ENCODE assay signal across 10 cellular contexts in the genomic region with DNA sequence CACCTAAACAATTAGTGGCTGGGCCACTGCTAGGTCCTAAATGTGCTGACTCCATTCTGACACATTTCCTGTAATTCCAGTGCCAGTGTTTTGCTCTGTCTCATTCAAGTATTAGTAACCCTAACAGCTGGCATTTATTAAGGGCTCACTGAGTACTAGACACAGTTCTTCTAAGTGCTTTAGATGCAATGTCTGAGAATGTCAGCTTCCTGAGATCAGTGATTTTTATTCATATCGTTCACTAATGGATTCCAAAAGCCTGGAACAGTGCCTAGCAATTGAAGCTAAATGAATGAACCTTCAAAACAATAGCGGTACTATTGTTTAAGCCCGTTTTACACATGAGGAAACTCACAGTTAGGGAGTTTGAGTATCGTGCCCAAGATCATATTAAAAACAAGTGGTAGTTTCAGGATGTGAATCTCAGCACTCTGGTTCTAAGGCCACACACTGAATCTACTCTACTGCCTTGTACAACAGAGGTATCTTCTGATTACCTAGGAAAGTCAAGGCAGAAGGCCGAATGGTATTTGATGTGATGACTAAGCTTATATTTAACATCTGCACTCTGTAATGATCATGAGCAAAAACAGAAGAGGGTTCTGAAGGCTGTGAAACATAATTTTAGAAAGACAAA.
DNase-seq lines count a peak whose midpoint lies in the region; ATAC-seq, FAIRE-seq and TF ChIP-seq lines count a peak whose summit lies in the region.
"Had no signal": no experiment of that assay in that cellular context is flagged by ENCODE, and none has a peak within 500 bp of the region (broad histone marks: within the 10 kb centered on the region; RNA-seq: fewer than 3 reads in every experiment).

No MANE protein-coding gene starts in this region.

- in situ Hi-C loops in K562 (cut with MboI): no loop called here

- no peak overlapping the region for H3K9ac ChIP-seq in K562 (ENCODE audit: insufficient read depth in 1 of 2, low read depth in 2 of 2, low read length in 2 of 2)
- H3K9ac ChIP-seq in keratinocyte (ENCODE audit: control insufficient read depth, extremely low read depth, insufficient read depth, low read length): no peak overlapping the region
- H3K9ac ChIP-seq: BLaER1 had no signal

- H3K79me2 ChIP-seq in K562 (ENCODE audit: control insufficient read depth, insufficient read depth, low read length) (no peaks in the 10 kb centered on the region), keratinocyte (ENCODE audit: control insufficient read depth, insufficient read depth, low read length) (no peaks in the 10 kb centered on the region)

- no peaks in the 10 kb centered on the region for H3K9me3 Mint-ChIP-seq in Caco-2 (ENCODE audit: unreplicated experiment)

- H3K9me1 ChIP-seq in K562 (ENCODE audit: control insufficient read depth, insufficient read depth, low read length): no peaks in the 10 kb centered on the region
- no peaks in the 10 kb centered on the region for H3K9me1 ChIP-seq in keratinocyte (ENCODE audit: control insufficient read depth, extremely low read depth, insufficient read depth, low read length)

- peak in 1 of 5 donors; percentile 7 for DNase-seq in heart left ventricle
- DNase-seq in cardiac septum (ENCODE audit: low spot score): no peak
- DNase-seq in K562 (ENCODE audit: extremely low read depth in 1 of 4, low spot score in 3 of 4): no peak
- no peak for DNase-seq in keratinocyte (ENCODE audit: low read depth, low spot score)
- DNase-seq in NCI-H146 treated with DMSO at 0.1 percent for 48 hours (lab: John Stamatoyannopoulos, UW; ENCODE audit: unreplicated experiment): no peak
- DNase-seq in Caco-2: no peak
- no peak for DNase-seq in LoVo (ENCODE audit: low spot score)
- DNase-seq: activated CD8-positive, alpha-beta memory T cell treated with anti-CD3 and anti-CD28 coated beads for 24 hours had no signal

- TF ChIP-seq CTCF in heart left ventricle (IDR thresholded peaks at IDR 0.05): no peak
- TF ChIP-seq CTCF in K562 (IDR thresholded peaks at IDR 0.05 in 2 of 3, conservative IDR thresholded peaks at IDR 0.05 in 1 of 3; ENCODE audit: insufficient read depth in 2 of 3, low read depth in 1 of 3, low read length in 3 of 3): no peak
- no peak for TF ChIP-seq CTCF in keratinocyte (optimal IDR thresholded peaks at IDR 0.05 in 1 of 3, IDR thresholded peaks at IDR 0.05 in 1 of 3, conservative IDR thresholded peaks at IDR 0.05 in 1 of 3; ENCODE audit: extremely low read depth in 1 of 3, insufficient read depth in 2 of 3, low read length in 3 of 3)
- TF ChIP-seq CTCF in Caco-2 (IDR thresholded peaks at IDR 0.05; ENCODE audit: insufficient read depth in 1 of 2, low read depth in 1 of 2, low read length in 1 of 2, severe bottlenecking in 1 of 2, unreplicated experiment in 1 of 2): no peak

- no peak for TF ChIP-seq POLR2A in heart left ventricle (IDR thresholded peaks at IDR 0.05)
- no peak for TF ChIP-seq POLR2A in K562 (conservative IDR thresholded peaks at IDR 0.05)

- no peak for TF ChIP-seq EP300 in K562 (IDR thresholded peaks at IDR 0.05; ENCODE audit: low read length)

- H3K9me3 ChIP-seq in heart left ventricle: no peaks in the 10 kb centered on the region
- no peaks in the 10 kb centered on the region for H3K9me3 ChIP-seq in K562 (replicated peaks; ENCODE audit: control insufficient read depth, insufficient read depth, low read depth, low read length)
- H3K9me3 ChIP-seq in keratinocyte (ENCODE audit: control insufficient read depth, low read depth, low read length): no peaks in the 10 kb centered on the region
- H3K9me3 ChIP-seq in Caco-2: no peaks in the 10 kb centered on the region
- H3K9me3 ChIP-seq: BLaER1 had no signal

- ATAC-seq in heart left ventricle (peak; percentile 61 to 95 (median 90)), K562 (no peak), GM21526 (IDR thresholded peaks at IDR 0.05; ENCODE audit: low FRiP score, unreplicated experiment) (no peak)

- no TSS peak for BruUV-seq in K562 (replicated peaks; lab: Mats Ljungman, UMichigan)
- BruUV-seq in Caco-2 (replicated peaks; lab: Mats Ljungman, UMichigan): no TSS peak

- no peak overlapping the region for H3K4me3 ChIP-seq in heart left ventricle
- no peak overlapping the region for H3K4me3 ChIP-seq in K562
- H3K4me3 ChIP-seq in keratinocyte (ENCODE audit: control insufficient read depth in 2 of 3, extremely low read depth in 1 of 3, insufficient read depth in 2 of 3, low read depth in 1 of 3, low read length in 3 of 3): no peak overlapping the region
- H3K4me3 ChIP-seq in Caco-2 (ENCODE audit: low read depth, low read length): no peak overlapping the region
- H3K4me3 ChIP-seq: BLaER1 had no signal

- no peak for FAIRE-seq in K562 (lab: Jason Lieb, UNC)
- FAIRE-seq in keratinocyte (lab: Jason Lieb, UNC): peak; percentile 83

- WGBS in heart left ventricle, 4 donors: 31 to 42% (median 38%) methylated on average over 5 of the region's 5 CpGs
- 13% methylated on average over 5 of the region's 5 CpGs for WGBS in K562 (ENCODE audit: insufficient coverage, low coverage, missing lambda C conversion rate)

- peak overlapping the region in 5 of 12 donors; percentile 4 to 39 (median 27) for H3K27ac ChIP-seq in heart left ventricle
- no peak overlapping the region for H3K27ac ChIP-seq in K562 (ENCODE audit: extremely low read depth, low read depth, low read length)
- H3K27ac ChIP-seq in keratinocyte (ENCODE audit: control insufficient read depth, insufficient read depth, low read length): no peak overlapping the region
- H3K27ac ChIP-seq: BLaER1 had no signal

- no peak overlapping the region for H2AFZ ChIP-seq in K562 (ENCODE audit: low read depth, low read length)
- H2AFZ ChIP-seq in keratinocyte (ENCODE audit: control insufficient read depth, low read length): no peak overlapping the region

- peaks cover 0 to 18% (median 9%) of the 10 kb centered on the region in 12 donors for H3K4me1 ChIP-seq in heart left ventricle
- no peaks in the 10 kb centered on the region for H3K4me1 ChIP-seq in K562 (replicated peaks in 1 of 2; ENCODE audit: control insufficient read depth in 2 of 2, insufficient read depth in 2 of 2, low read length in 2 of 2)
- peaks cover 9% of the 10 kb centered on the region for H3K4me1 ChIP-seq in keratinocyte (ENCODE audit: control insufficient read depth, extremely low read depth, insufficient read depth, low read length)
- H3K4me1 ChIP-seq in Caco-2: no peaks in the 10 kb centered on the region
- H3K4me1 ChIP-seq: BLaER1 had no signal

- POLR2A ChIA-PET in K562 (lab: Yijun Ruan, JAX): no interaction called here
- POLR2A ChIA-PET in Caco-2 (lab: Charles Lee): no interaction called here

- no peak overlapping the region for H3K27ac Mint-ChIP-seq in Caco-2 (ENCODE audit: unreplicated experiment)

- CTCF ChIA-PET in K562 (lab: Yijun Ruan, JAX; ENCODE audit: low intra/inter-chr PET ratio): no interaction called here
- CTCF ChIA-PET in Caco-2 (lab: Charles Lee): no interaction called here

- no peak overlapping the region for H3K4me3 Mint-ChIP-seq in Caco-2 (ENCODE audit: unreplicated experiment)

- dilution Hi-C loops in keratinocyte (cut with MboI; ENCODE audit: extremely low pct_ligation_motif_present, low sequenced_read_pairs): no loop called here

- no peak overlapping the region for H3K4me2 ChIP-seq in K562 (ENCODE audit: insufficient read depth, low read length)
- peak overlapping the region; percentile 17 for H3K4me2 ChIP-seq in keratinocyte (ENCODE audit: control insufficient read depth, extremely low read depth, insufficient read depth, low read depth, low read length)
- H3K4me2 ChIP-seq: BLaER1 had no signal

- H4K20me1 ChIP-seq in K562 (replicated peaks; ENCODE audit: control insufficient read depth, insufficient read depth, low read length) (no peaks in the 10 kb centered on the region), keratinocyte (ENCODE audit: control insufficient read depth, extremely low read depth, insufficient read depth, low read length) (no peaks in the 10 kb centered on the region)
- H4K20me1 ChIP-seq: BLaER1 had no signal

- H3K27me3 Mint-ChIP-seq in Caco-2 (ENCODE audit: insufficient read depth, unreplicated experiment): no peaks in the 10 kb centered on the region

- H3K36me3 ChIP-seq in heart left ventricle (no peaks in the 10 kb centered on the region), K562 (ENCODE audit: control insufficient read depth, insufficient read depth, low read length) (no peaks in the 10 kb centered on the region), keratinocyte (ENCODE audit: control insufficient read depth in 2 of 2, extremely low read depth in 1 of 2, insufficient read depth in 2 of 2, low read length in 2 of 2) (no peaks in the 10 kb centered on the region), Caco-2 (ENCODE audit: control insufficient read depth, insufficient read depth, low read length) (no peaks in the 10 kb centered on the region)
- H3K36me3 ChIP-seq: BLaER1 had no signal

- TF ChIP-seq RAD21 in K562 (CRISPR knock-in tag; conservative IDR thresholded peaks at IDR 0.05 in 1 of 2, IDR thresholded peaks at IDR 0.05 in 1 of 2): no peak

- H3K36me3 Mint-ChIP-seq in Caco-2 (ENCODE audit: insufficient read depth, unreplicated experiment): no peaks in the 10 kb centered on the region

- H3K4me1 Mint-ChIP-seq in Caco-2 (ENCODE audit: low read depth, unreplicated experiment): no peaks in the 10 kb centered on the region

- H3K27me3 ChIP-seq in heart left ventricle: no peaks in the 10 kb centered on the region
- no peaks in the 10 kb centered on the region for H3K27me3 ChIP-seq in K562 (ENCODE audit: control insufficient read depth in 2 of 2, insufficient read depth in 2 of 2, low read length in 2 of 2)
- H3K27me3 ChIP-seq in keratinocyte (ENCODE audit: control insufficient read depth, extremely low read depth, insufficient read depth, low read length): no peaks in the 10 kb centered on the region
- no peaks in the 10 kb centered on the region for H3K27me3 ChIP-seq in Caco-2 (replicated peaks; ENCODE audit: control insufficient read depth, insufficient read depth, low read length)
- H3K27me3 ChIP-seq: BLaER1 had no signal

- intact Hi-C loops in heart left ventricle (cut with DNase I): no loop called here
- intact Hi-C loops in cardiac septum (cut with DNase I): loop anchor here (2.0 kb wide), 1 partner anchor 303 kb away; a partner anchor contains a TSS
- intact Hi-C loops in K562 (cut with micrococcal nuclease): no loop called here
- intact Hi-C loops in Caco-2 (cut with micrococcal nuclease; ENCODE audit: unreplicated experiment): no loop called here

TF ChIP-seq in K562, 482 proteins besides CTCF, POLR2A, EP300 and RAD21 (continues in another document):
- no peak for TF ChIP-seq CBFA2T2 (conservative IDR thresholded peaks at IDR 0.05)

Comparison
In these comparisons a context has a peak if more than half of its experiments do, and no peak if none do; other contexts are left out.
1. ATAC-seq: peak in heart left ventricle (4 of 4); none in K562 (single experiment) and GM21526 (single experiment).